ENCODE assay signal across 1 cellular context in genomic region chr16:53433930-53434435, GRCh38.
TF ChIP-seq lines count a peak whose summit lies in the region.

No MANE protein-coding gene starts in this region.

TF ChIP-seq in K562, 482 proteins besides CTCF, POLR2A, EP300 and RAD21 (continued from another document and continues in another):
- TF ChIP-seq TBP (optimal IDR thresholded peaks at IDR 0.05; ENCODE audit: low read depth, low read length) (no peak), RBFOX2 (IDR thresholded peaks at IDR 0.05; ENCODE audit: low read depth, low read length) (no peak), VEZF1 (CRISPR knock-in tag; IDR thresholded peaks at IDR 0.05) (no peak), RCOR1 (IDR thresholded peaks at IDR 0.05; ENCODE audit: borderline replicate concordance in 1 of 2, low read depth in 2 of 2, low read length in 2 of 2) (no peak), SRSF9 (IDR thresholded peaks at IDR 0.05; ENCODE audit: borderline replicate concordance, low read depth, low read length) (no peak), MBD1 (CRISPR knock-in tag; IDR thresholded peaks at IDR 0.05) (peak; percentile 62; the same call in 1 of the 2 replicates), ZBTB11 (CRISPR knock-in tag; IDR thresholded peaks at IDR 0.05) (0 out of 6 replicates have a peak, but pooled peaks of 1 of the 3 experiments have one; percentile 33), HMGN3 (IDR thresholded peaks at IDR 0.05; ENCODE audit: borderline replicate concordance, extremely low read depth, insufficient read length, low read depth, low read length) (no peak), ZBTB8A (IDR thresholded peaks at IDR 0.05; ENCODE audit: partially characterized antibody) (peak; percentile 56), MCM7 (IDR thresholded peaks at IDR 0.05) (no peak), POLR2H (tag; IDR thresholded peaks at IDR 0.05; ENCODE audit: low read depth) (no peak), GABPA (tag; conservative IDR thresholded peaks at IDR 0.05; ENCODE audit: low read depth) (peak; percentile 40; the same call in 1 of the 2 replicates), LCOR (CRISPR knock-in tag; IDR thresholded peaks at IDR 0.05) (peak; percentile 41; the same call in 1 of the 2 replicates), EZH2 (IDR thresholded peaks at IDR 0.05; ENCODE audit: borderline replicate concordance, low read depth, low read length) (no peak), ZNF766 (CRISPR knock-in tag; conservative IDR thresholded peaks at IDR 0.05) (peak; percentile 68; the same call in 1 of the 2 replicates), ARHGAP35 (IDR thresholded peaks at IDR 0.05; ENCODE audit: partially characterized antibody) (no peak), ZNF696 (CRISPR knock-in tag; conservative IDR thresholded peaks at IDR 0.05) (no peak), XRCC4 (IDR thresholded peaks at IDR 0.05; ENCODE audit: extremely low read depth, insufficient read depth, insufficient read length) (no peak), PHB (CRISPR knock-in tag; IDR thresholded peaks at IDR 0.05) (no peak), MCM5 (IDR thresholded peaks at IDR 0.05; ENCODE audit: low read depth) (no peak), HBP1 (CRISPR knock-in tag; IDR thresholded peaks at IDR 0.05) (no peak), CSDE1 (IDR thresholded peaks at IDR 0.05) (no peak), TGIF2 (CRISPR knock-in tag; IDR thresholded peaks at IDR 0.05) (no peak), SMARCB1 (IDR thresholded peaks at IDR 0.05; ENCODE audit: insufficient read length, low read depth) (no peak), NFE2 (IDR thresholded peaks at IDR 0.05; ENCODE audit: low read depth) (no peak), CBFA2T3 (IDR thresholded peaks at IDR 0.05) (no peak), ZC3H8 (IDR thresholded peaks at IDR 0.05) (no peak), CHD1 (IDR thresholded peaks at IDR 0.05; ENCODE audit: low read length) (no peak), ZNF785 (CRISPR knock-in tag; IDR thresholded peaks at IDR 0.05) (no peak), NEUROD1 (IDR thresholded peaks at IDR 0.05; ENCODE audit: borderline replicate concordance, low read depth, low read length, partially characterized antibody) (peak; percentile 71), MBD2 (IDR thresholded peaks at IDR 0.05; ENCODE audit: borderline replicate concordance, low read depth) (peak; percentile 63; the same call in 1 of the 2 replicates), ATF7 (IDR thresholded peaks at IDR 0.05) (no peak; the same call in 1 of the 2 replicates), HNRNPLL (IDR thresholded peaks at IDR 0.05; ENCODE audit: low read depth, low read length, poor library complexity, severe bottlenecking) (no peak), ZNF584 (CRISPR knock-in tag; IDR thresholded peaks at IDR 0.05; ENCODE audit: low read depth) (no peak), GATAD2A (IDR thresholded peaks at IDR 0.05) (no peak)
- TF ChIP-seq, protein P1, sequence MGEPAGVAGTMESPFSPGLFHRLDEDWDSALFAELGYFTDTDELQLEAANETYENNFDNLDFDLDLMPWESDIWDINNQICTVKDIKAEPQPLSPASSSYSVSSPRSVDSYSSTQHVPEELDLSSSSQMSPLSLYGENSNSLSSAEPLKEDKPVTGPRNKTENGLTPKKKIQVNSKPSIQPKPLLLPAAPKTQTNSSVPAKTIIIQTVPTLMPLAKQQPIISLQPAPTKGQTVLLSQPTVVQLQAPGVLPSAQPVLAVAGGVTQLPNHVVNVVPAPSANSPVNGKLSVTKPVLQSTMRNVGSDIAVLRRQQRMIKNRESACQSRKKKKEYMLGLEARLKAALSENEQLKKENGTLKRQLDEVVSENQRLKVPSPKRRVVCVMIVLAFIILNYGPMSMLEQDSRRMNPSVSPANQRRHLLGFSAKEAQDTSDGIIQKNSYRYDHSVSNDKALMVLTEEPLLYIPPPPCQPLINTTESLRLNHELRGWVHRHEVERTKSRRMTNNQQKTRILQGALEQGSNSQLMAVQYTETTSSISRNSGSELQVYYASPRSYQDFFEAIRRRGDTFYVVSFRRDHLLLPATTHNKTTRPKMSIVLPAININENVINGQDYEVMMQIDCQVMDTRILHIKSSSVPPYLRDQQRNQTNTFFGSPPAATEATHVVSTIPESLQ (CRISPR knock-in tag; IDR thresholded peaks at IDR 0.05), result 0 out of 2 replicates have a peak, but pooled peaks have one; percentile 30
- TF ChIP-seq, protein P2, sequence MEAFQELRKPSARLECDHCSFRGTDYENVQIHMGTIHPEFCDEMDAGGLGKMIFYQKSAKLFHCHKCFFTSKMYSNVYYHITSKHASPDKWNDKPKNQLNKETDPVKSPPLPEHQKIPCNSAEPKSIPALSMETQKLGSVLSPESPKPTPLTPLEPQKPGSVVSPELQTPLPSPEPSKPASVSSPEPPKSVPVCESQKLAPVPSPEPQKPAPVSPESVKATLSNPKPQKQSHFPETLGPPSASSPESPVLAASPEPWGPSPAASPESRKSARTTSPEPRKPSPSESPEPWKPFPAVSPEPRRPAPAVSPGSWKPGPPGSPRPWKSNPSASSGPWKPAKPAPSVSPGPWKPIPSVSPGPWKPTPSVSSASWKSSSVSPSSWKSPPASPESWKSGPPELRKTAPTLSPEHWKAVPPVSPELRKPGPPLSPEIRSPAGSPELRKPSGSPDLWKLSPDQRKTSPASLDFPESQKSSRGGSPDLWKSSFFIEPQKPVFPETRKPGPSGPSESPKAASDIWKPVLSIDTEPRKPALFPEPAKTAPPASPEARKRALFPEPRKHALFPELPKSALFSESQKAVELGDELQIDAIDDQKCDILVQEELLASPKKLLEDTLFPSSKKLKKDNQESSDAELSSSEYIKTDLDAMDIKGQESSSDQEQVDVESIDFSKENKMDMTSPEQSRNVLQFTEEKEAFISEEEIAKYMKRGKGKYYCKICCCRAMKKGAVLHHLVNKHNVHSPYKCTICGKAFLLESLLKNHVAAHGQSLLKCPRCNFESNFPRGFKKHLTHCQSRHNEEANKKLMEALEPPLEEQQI (IDR thresholded peaks at IDR 0.05), result no peak
- TF ChIP-seq, protein P3, sequence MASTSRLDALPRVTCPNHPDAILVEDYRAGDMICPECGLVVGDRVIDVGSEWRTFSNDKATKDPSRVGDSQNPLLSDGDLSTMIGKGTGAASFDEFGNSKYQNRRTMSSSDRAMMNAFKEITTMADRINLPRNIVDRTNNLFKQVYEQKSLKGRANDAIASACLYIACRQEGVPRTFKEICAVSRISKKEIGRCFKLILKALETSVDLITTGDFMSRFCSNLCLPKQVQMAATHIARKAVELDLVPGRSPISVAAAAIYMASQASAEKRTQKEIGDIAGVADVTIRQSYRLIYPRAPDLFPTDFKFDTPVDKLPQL (IDR thresholded peaks at IDR 0.05; ENCODE audit: extremely low read depth, insufficient read length), result no peak
- TF ChIP-seq, protein P4, sequence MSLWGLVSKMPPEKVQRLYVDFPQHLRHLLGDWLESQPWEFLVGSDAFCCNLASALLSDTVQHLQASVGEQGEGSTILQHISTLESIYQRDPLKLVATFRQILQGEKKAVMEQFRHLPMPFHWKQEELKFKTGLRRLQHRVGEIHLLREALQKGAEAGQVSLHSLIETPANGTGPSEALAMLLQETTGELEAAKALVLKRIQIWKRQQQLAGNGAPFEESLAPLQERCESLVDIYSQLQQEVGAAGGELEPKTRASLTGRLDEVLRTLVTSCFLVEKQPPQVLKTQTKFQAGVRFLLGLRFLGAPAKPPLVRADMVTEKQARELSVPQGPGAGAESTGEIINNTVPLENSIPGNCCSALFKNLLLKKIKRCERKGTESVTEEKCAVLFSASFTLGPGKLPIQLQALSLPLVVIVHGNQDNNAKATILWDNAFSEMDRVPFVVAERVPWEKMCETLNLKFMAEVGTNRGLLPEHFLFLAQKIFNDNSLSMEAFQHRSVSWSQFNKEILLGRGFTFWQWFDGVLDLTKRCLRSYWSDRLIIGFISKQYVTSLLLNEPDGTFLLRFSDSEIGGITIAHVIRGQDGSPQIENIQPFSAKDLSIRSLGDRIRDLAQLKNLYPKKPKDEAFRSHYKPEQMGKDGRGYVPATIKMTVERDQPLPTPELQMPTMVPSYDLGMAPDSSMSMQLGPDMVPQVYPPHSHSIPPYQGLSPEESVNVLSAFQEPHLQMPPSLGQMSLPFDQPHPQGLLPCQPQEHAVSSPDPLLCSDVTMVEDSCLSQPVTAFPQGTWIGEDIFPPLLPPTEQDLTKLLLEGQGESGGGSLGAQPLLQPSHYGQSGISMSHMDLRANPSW (CRISPR knock-in tag; IDR thresholded peaks at IDR 0.05), result no peak
- TF ChIP-seq, protein P5, sequence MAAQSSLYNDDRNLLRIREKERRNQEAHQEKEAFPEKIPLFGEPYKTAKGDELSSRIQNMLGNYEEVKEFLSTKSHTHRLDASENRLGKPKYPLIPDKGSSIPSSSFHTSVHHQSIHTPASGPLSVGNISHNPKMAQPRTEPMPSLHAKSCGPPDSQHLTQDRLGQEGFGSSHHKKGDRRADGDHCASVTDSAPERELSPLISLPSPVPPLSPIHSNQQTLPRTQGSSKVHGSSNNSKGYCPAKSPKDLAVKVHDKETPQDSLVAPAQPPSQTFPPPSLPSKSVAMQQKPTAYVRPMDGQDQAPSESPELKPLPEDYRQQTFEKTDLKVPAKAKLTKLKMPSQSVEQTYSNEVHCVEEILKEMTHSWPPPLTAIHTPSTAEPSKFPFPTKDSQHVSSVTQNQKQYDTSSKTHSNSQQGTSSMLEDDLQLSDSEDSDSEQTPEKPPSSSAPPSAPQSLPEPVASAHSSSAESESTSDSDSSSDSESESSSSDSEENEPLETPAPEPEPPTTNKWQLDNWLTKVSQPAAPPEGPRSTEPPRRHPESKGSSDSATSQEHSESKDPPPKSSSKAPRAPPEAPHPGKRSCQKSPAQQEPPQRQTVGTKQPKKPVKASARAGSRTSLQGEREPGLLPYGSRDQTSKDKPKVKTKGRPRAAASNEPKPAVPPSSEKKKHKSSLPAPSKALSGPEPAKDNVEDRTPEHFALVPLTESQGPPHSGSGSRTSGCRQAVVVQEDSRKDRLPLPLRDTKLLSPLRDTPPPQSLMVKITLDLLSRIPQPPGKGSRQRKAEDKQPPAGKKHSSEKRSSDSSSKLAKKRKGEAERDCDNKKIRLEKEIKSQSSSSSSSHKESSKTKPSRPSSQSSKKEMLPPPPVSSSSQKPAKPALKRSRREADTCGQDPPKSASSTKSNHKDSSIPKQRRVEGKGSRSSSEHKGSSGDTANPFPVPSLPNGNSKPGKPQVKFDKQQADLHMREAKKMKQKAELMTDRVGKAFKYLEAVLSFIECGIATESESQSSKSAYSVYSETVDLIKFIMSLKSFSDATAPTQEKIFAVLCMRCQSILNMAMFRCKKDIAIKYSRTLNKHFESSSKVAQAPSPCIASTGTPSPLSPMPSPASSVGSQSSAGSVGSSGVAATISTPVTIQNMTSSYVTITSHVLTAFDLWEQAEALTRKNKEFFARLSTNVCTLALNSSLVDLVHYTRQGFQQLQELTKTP (IDR thresholded peaks at IDR 0.05; ENCODE audit: low read depth in 1 of 2, partially characterized antibody in 2 of 2), result peak in 1 of 2 experiments; percentile 84
